2 cellular contexts compared by ENCODE assay signal in genomic region chr1:205054013-205054412, GRCh38.
TF ChIP-seq lines count a peak whose summit lies in the region.

No MANE protein-coding gene starts in this region.

TF ChIP-seq in HEK293, 187 proteins besides CTCF, POLR2A, EP300 and RAD21 (continued from another document):
- TF ChIP-seq REST (tag by site-specific recombination; IDR thresholded peaks at IDR 0.05), result peak; percentile 90

TF ChIP-seq in GM12878, 131 proteins besides CTCF, POLR2A, EP300 and RAD21:
- TF ChIP-seq REST (IDR thresholded peaks at IDR 0.05; ENCODE audit: low read depth, low read length) (peak; percentile 15; the same call in 1 of the 2 replicates), SP1 (IDR thresholded peaks at IDR 0.05; ENCODE audit: low read depth, low read length) (no peak)
TF ChIP-seq in GM12878: peak in this region for 1.
